In the genomic region with DNA sequence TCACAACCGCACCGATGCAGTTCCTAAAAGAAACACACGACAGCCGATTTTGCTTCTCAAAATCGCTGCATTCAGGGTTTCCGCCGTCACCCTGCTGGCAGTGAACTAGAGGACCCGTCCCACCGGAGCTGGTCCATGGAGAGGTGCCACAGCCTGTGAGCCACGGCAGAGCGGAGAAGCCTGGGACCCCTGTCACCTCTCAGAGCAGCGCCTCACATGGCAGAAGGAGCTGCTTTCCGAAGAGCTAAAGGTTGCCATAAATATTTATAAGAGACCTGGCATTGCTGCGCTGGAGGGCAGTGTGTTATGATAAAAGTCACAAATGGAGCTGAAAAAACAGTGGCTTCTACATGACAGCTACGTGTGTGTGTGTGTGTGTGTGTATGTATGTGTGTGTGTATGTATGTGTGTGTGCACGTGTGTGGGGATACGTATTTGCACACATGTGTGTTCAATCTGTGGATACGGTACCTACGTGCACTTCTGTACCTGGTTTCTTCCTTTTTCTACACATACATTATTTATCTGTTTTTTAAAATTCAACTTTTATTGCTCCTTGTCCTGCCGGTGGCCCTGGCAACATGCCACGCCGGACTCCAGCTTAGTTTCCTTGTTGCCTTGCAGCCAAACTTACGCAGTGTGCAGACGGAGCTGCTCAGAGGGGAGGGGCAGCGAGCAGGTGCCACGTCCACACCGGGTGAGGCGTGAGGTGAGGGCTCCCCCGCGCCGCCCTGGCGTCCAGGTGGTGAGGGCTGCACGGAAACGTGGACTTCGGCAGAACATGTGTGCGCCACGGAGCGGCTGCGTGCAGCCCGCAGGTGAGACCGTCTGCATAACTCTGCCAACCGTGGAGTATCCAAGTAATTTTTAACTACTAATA, we compare ENCODE assay signal across 23 cellular contexts.
A peak's percentile ranks its signal among the peaks of the same experiment; 100 is the strongest.
DNase-seq lines count a peak whose midpoint lies in the region; ATAC-seq, FAIRE-seq and TF ChIP-seq lines count a peak whose summit lies in the region.
"Had no signal": no experiment of that assay in that cellular context is flagged by ENCODE, and none has a peak within 500 bp of the region (broad histone marks: within the 10 kb centered on the region; RNA-seq: fewer than 3 reads in every experiment).

No MANE protein-coding gene starts in this region.

- no peak overlapping the region for H3K14ac ChIP-seq in mesenchymal stem cell (ENCODE audit: low read length in 2 of 2)

- no peak overlapping the region for H3K4me2 ChIP-seq in mesenchymal stem cell (ENCODE audit: low read length, poor library complexity, severe bottlenecking)

- H2BK120ac ChIP-seq in mesenchymal stem cell (ENCODE audit: low read depth, low read length) = no peak overlapping the region

- H4K8ac ChIP-seq in mesenchymal stem cell (ENCODE audit: low read length) = no peak overlapping the region

- ATAC-seq in GM21528 (IDR thresholded peaks at IDR 0.05; ENCODE audit: low FRiP score, unreplicated experiment) (no peak), GM18873 (IDR thresholded peaks at IDR 0.05; ENCODE audit: low FRiP score, unreplicated experiment) (no peak)
- ATAC-seq: activated T-cell treated with anti-CD3 and anti-CD28 coated beads, Interleukin-2, amount 50 U/mL, for 72 hours; gastroesophageal sphincter; left ventricle myocardium superior had no signal

- H2AK5ac ChIP-seq in mesenchymal stem cell (ENCODE audit: low read length, severe bottlenecking) = no peak overlapping the region

- no peak for FAIRE-seq in RCC 7860 (lab: Jason Lieb, UNC)
- FAIRE-seq: pancreas had no signal

- peak overlapping the region; percentile 48 for H3K4me3 Mint-ChIP-seq in Calu3 (ENCODE audit: low read depth, unreplicated experiment)
- H3K4me3 Mint-ChIP-seq: activated CD4-positive, alpha-beta memory T cell treated with anti-CD3 and anti-CD28 coated beads, Interleukin-2, amount 10 ng/mL, durations not matched to agents 7 days and 5 days; activated naive CD8-positive, alpha-beta T cell treated with anti-CD3 and anti-CD28 coated beads, Interleukin-2, amount 10 ng/mL, durations not matched to agents 7 days and 5 days; activated T-cell treated with anti-CD3 and anti-CD28 coated beads, Interleukin-2, amount 50 U/mL, for 72 hours; dendritic cell treated with granulocyte-macrophage colony-stimulating factor and Interleukin-4, amounts not matched to agents 40 ng/mL and 50 ng/mL, for 4 days had no signal

- CTCF ChIA-PET in Calu3 (lab: Charles Lee) = interaction anchor here (0.6 to 0.8 kb wide), 3 partner anchors 11 to 324 kb away, joined by 3 to 4 read pairs (median 3); no protein-coding TSS in a partner anchor

- H3K27me3 ChIP-seq in Peyer's patch (no peaks in the 10 kb centered on the region), mesenchymal stem cell (ENCODE audit: control insufficient read depth in 1 of 2, insufficient read depth in 1 of 2, low read length in 2 of 2) (peaks cover 3 to 16% of the 10 kb centered on the region in 2 experiments), ovary (no peaks in the 10 kb centered on the region)
- H3K27me3 ChIP-seq: brain microvascular endothelial cell, gastroesophageal sphincter, pancreas, testis had no signal

- H3K4me1 ChIP-seq in Peyer's patch (no peaks in the 10 kb centered on the region), mesenchymal stem cell (ENCODE audit: control insufficient read depth, insufficient read depth, low read depth, low read length) (peaks cover 5% of the 10 kb centered on the region), ovary (ENCODE audit: insufficient read depth) (peaks cover 2% of the 10 kb centered on the region)
- H3K4me1 ChIP-seq: pancreas, testis had no signal

- no peaks in the 10 kb centered on the region for H3K79me1 ChIP-seq in mesenchymal stem cell (replicated peaks; ENCODE audit: low read length, poor library complexity, severe bottlenecking)

- H3K4me3 ChIP-seq in Peyer's patch (no peak overlapping the region), mesenchymal stem cell (ENCODE audit: insufficient read depth in 1 of 2, low read depth in 1 of 2, low read length in 2 of 2) (no peak overlapping the region), ovary (no peak overlapping the region)
- H3K4me3 ChIP-seq: gastroesophageal sphincter, pancreas, testis had no signal

- H2AFZ ChIP-seq in mesenchymal stem cell (ENCODE audit: low read depth, low read length) = no peak overlapping the region

- no peak overlapping the region for H3K9ac ChIP-seq in mesenchymal stem cell (ENCODE audit: low read length)

- no peak for TF ChIP-seq CTCF in Calu3 (IDR thresholded peaks at IDR 0.05; ENCODE audit: unreplicated experiment)
- peak in 2 of 6 experiments; percentile 2 to 23 for TF ChIP-seq CTCF in Peyer's patch (IDR thresholded peaks at IDR 0.05)
- no peak for TF ChIP-seq CTCF in ovary (IDR thresholded peaks at IDR 0.05)

- no peak overlapping the region for H3K4ac ChIP-seq in mesenchymal stem cell (ENCODE audit: low read depth in 1 of 2, low read length in 2 of 2)

- H3K4me1 Mint-ChIP-seq in Calu3 (ENCODE audit: low read depth, unreplicated experiment) = peaks cover 8% of the 10 kb centered on the region
- H3K4me1 Mint-ChIP-seq: activated CD4-positive, alpha-beta memory T cell treated with anti-CD3 and anti-CD28 coated beads, Interleukin-2, amount 10 ng/mL, durations not matched to agents 7 days and 5 days; activated naive CD8-positive, alpha-beta T cell treated with anti-CD3 and anti-CD28 coated beads, Interleukin-2, amount 10 ng/mL, durations not matched to agents 7 days and 5 days had no signal

- H3K18ac ChIP-seq in mesenchymal stem cell (ENCODE audit: low read depth in 1 of 2, low read length in 2 of 2) = no peak overlapping the region

- no peak overlapping the region for H2BK15ac ChIP-seq in mesenchymal stem cell (ENCODE audit: low read depth, poor library complexity, severe bottlenecking)

- H3K27ac ChIP-seq in Peyer's patch = no peak overlapping the region
- H3K27ac ChIP-seq in mesenchymal stem cell (ENCODE audit: low read length, poor library complexity, severe bottlenecking) = no peak overlapping the region
- no peak overlapping the region for H3K27ac ChIP-seq in ovary
- H3K27ac ChIP-seq: brain microvascular endothelial cell, gastroesophageal sphincter, HL-60, pancreas, testis had no signal

- H2BK12ac ChIP-seq in mesenchymal stem cell (ENCODE audit: low read length in 2 of 2) = no peak overlapping the region

- no peak for TF ChIP-seq EP300 in ovary (IDR thresholded peaks at IDR 0.05)

- no peaks in the 10 kb centered on the region for H3K36me3 Mint-ChIP-seq in Calu3 (ENCODE audit: insufficient read depth, unreplicated experiment)
- H3K36me3 Mint-ChIP-seq: activated naive CD8-positive, alpha-beta T cell treated with anti-CD3 and anti-CD28 coated beads, Interleukin-2, amount 10 ng/mL, durations not matched to agents 7 days and 5 days had no signal

- H3K27me3 Mint-ChIP-seq in Calu3 (ENCODE audit: unreplicated experiment) = peaks cover 31% of the 10 kb centered on the region

- H3K36me3 ChIP-seq in Peyer's patch (no peaks in the 10 kb centered on the region), mesenchymal stem cell (ENCODE audit: control insufficient read depth in 1 of 2, insufficient read depth in 2 of 2, low read depth in 1 of 2, low read length in 2 of 2) (no peaks in the 10 kb centered on the region), ovary (no peaks in the 10 kb centered on the region)
- H3K36me3 ChIP-seq: brain microvascular endothelial cell, gastroesophageal sphincter, pancreas had no signal

- H2BK5ac ChIP-seq in mesenchymal stem cell (ENCODE audit: low read depth, low read length, poor library complexity, severe bottlenecking) = no peak overlapping the region

- H3K9me3 ChIP-seq in Peyer's patch (no peaks in the 10 kb centered on the region), mesenchymal stem cell (ENCODE audit: control insufficient read depth, low read length) (no peaks in the 10 kb centered on the region), ovary (no peaks in the 10 kb centered on the region)
- H3K9me3 ChIP-seq: gastroesophageal sphincter, pancreas, testis had no signal

- WGBS in mesenchymal stem cell = 92% methylated on average over 25 of the region's 42 CpGs
- WGBS in ovary, 3 donors = 85 to 88% (median 86%) methylated on average over 42 of the region's 42 CpGs

- intact Hi-C loops in Calu3 (cut with micrococcal nuclease; ENCODE audit: unreplicated experiment) = no loop called here
- intact Hi-C loops in ovary (cut with DNase I) = no loop called here

- H3K27ac Mint-ChIP-seq in Calu3 (ENCODE audit: unreplicated experiment) = no peak overlapping the region
- H3K27ac Mint-ChIP-seq: activated CD4-positive, alpha-beta memory T cell treated with anti-CD3 and anti-CD28 coated beads, Interleukin-2, amount 10 ng/mL, durations not matched to agents 7 days and 5 days; activated naive CD8-positive, alpha-beta T cell treated with anti-CD3 and anti-CD28 coated beads, Interleukin-2, amount 10 ng/mL, durations not matched to agents 7 days and 5 days; activated T-cell treated with anti-CD3 and anti-CD28 coated beads, Interleukin-2, amount 50 U/mL, for 72 hours; dendritic cell treated with granulocyte-macrophage colony-stimulating factor and Interleukin-4, amounts not matched to agents 40 ng/mL and 50 ng/mL, for 4 days had no signal

- peak overlapping the region; percentile 34 for H4K91ac ChIP-seq in mesenchymal stem cell (ENCODE audit: low read length)

- no peaks in the 10 kb centered on the region for H3K9me3 Mint-ChIP-seq in Calu3 (ENCODE audit: low read depth, unreplicated experiment)
- H3K9me3 Mint-ChIP-seq: activated CD4-positive, alpha-beta memory T cell treated with anti-CD3 and anti-CD28 coated beads, Interleukin-2, amount 10 ng/mL, durations not matched to agents 7 days and 5 days; activated naive CD8-positive, alpha-beta T cell treated with anti-CD3 and anti-CD28 coated beads, Interleukin-2, amount 10 ng/mL, durations not matched to agents 7 days and 5 days; activated T-cell treated with anti-CD3 and anti-CD28 coated beads, Interleukin-2, amount 50 U/mL, for 72 hours; dendritic cell treated with granulocyte-macrophage colony-stimulating factor and Interleukin-4, amounts not matched to agents 40 ng/mL and 50 ng/mL, for 4 days had no signal

- BruUV-seq in Calu3 (replicated peaks; lab: Mats Ljungman, UMichigan) = no TSS peak

- DNase-seq in Calu3 (peak; percentile 75), NCI-H1105 (lab: John Stamatoyannopoulos, UW) (peak; percentile 28), Peyer's patch (peak in 2 of 3 donors; percentile 85), mesenchymal stem cell (no peak), RCC 7860 (ENCODE audit: low spot score) (no peak), ovary (no peak)
- DNase-seq: activated CD4-positive, alpha-beta memory T cell treated with anti-CD3 and anti-CD28 coated beads, Interleukin-2, amount 10 ng/mL, durations not matched to agents 7 days and 5 days; activated naive CD8-positive, alpha-beta T cell treated with anti-CD3 and anti-CD28 coated beads, Interleukin-2, amount 10 ng/mL, durations not matched to agents 7 days and 5 days; activated T-cell treated with anti-CD3 and anti-CD28 coated beads, Interleukin-2, amount 50 U/mL, for 72 hours; brain microvascular endothelial cell; erythroblast; GOT3; left ventricle myocardium superior; NCI-H1417; NCI-H82; stimulated activated CD4-positive, alpha-beta T cell treated with anti-CD3 and anti-CD28 coated beads, Interleukin-2, amount 100 ng/mL, for 48 hours; testis had no signal

- no peak overlapping the region for H3K23ac ChIP-seq in mesenchymal stem cell (ENCODE audit: low read length in 2 of 2)

- TF ChIP-seq POLR2A in Peyer's patch (IDR thresholded peaks at IDR 0.05) = no peak
- no peak for TF ChIP-seq POLR2A in ovary (IDR thresholded peaks at IDR 0.05)

Comparison
In these comparisons a context has a peak if more than half of its experiments do, and no peak if none do; other contexts are left out.
1. DNase-seq: peak in Calu3 (single experiment), NCI-H1105 (single experiment) and Peyer's patch (2 of 3); none in mesenchymal stem cell (single experiment), RCC 7860 (single experiment) and ovary (0 of 5).